Comparison of ENCODE assay signal across 14 cellular contexts in the genomic region with DNA sequence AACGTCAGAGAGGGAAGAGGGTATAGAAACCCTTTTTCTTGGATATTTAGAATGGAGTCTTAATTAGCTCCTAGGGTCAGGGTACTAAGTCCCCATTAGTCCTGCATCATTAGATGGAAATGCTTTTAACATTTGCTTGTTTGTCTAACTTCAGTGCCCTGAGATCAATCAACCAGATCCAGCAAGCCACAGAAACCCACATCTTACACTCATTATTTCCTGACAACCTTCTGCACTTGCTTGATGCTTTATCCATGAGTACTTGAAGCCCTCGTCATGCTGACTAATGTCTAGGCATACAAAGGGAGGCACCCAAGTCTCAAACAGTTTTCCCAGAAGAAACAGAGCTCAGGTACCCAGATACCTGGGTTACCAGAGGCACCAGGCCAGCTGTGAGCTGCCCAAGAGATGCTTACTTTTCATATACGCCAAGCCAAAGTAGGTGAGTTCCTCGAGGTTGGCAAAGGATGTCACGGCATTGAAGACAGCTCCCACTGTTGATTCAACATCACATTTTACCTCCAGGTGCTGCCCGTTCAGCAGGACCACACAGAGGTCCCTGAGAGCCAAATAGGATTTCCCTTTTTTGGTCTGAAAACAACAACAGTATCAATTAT. TPM values are rescaled to one million over a fixed set of nuclear protein-coding genes. Genes with fewer than 3 reads are reported as not detected.
DNase-seq lines count a peak whose midpoint lies in the region; ATAC-seq and TF ChIP-seq lines count a peak whose summit lies in the region.
"Had no signal": no experiment of that assay in that cellular context is flagged by ENCODE, and none has a peak within 500 bp of the region (broad histone marks: within the 10 kb centered on the region; RNA-seq: fewer than 3 reads in every experiment).

No MANE protein-coding gene starts in this region.

- DNase-seq in NCI-H748 (lab: John Stamatoyannopoulos, UW; ENCODE audit: unreplicated experiment) (peak; percentile 15), NCI-H748 treated with DMSO at 0.1 percent for 48 hours (lab: John Stamatoyannopoulos, UW) (no peak), ascending aorta (ENCODE audit: low spot score in 2 of 2) (no peak), hypothalamus (lab: John Stamatoyannopoulos, UW) (no peak)
- DNase-seq in stimulated activated naive B cell treated with anti-CD40 and anti-IgM and Interleukin-4, amounts not matched to agents 10 μg/mL and 1 μg/mL and 100 μg/mL, for 72 hours, result no peak
- DNase-seq: 8988T; activated effector memory CD4-positive, alpha-beta T cell treated with anti-CD3 and anti-CD28 coated beads, Interleukin-2, amount 50 U/mL, for 16 hours; immature natural killer cell; MM.1S had no signal

- no peaks in the 10 kb centered on the region for H3K27me3 ChIP-seq in ascending aorta

- H3K9me3 Mint-ChIP-seq in stimulated activated naive B cell treated with anti-CD40 and anti-IgM and Interleukin-4, amounts not matched to agents 10 μg/mL and 1 μg/mL and 100 μg/mL, for 72 hours, result no peaks in the 10 kb centered on the region
- H3K9me3 Mint-ChIP-seq: immature natural killer cell had no signal

- no peak for TF ChIP-seq CTCF in ascending aorta (IDR thresholded peaks at IDR 0.05)

- no peaks in the 10 kb centered on the region for H3K36me3 Mint-ChIP-seq in stimulated activated naive B cell treated with anti-CD40 and anti-IgM and Interleukin-4, amounts not matched to agents 10 μg/mL and 1 μg/mL and 100 μg/mL, for 72 hours
- H3K36me3 Mint-ChIP-seq: immature natural killer cell had no signal

- H3K27ac ChIP-seq in ascending aorta, result no peak overlapping the region

- no peaks in the 10 kb centered on the region for H3K36me3 ChIP-seq in ascending aorta

- ATAC-seq in GM21825 (IDR thresholded peaks at IDR 0.05; ENCODE audit: unreplicated experiment) (peak; percentile 70), HG03442 (IDR thresholded peaks at IDR 0.05; ENCODE audit: unreplicated experiment) (peak; percentile 77), HG03439 (IDR thresholded peaks at IDR 0.05; ENCODE audit: unreplicated experiment) (no peak)
- peak; percentile 41 to 69 for ATAC-seq in stimulated activated naive B cell treated with anti-CD40 and anti-IgM and Interleukin-4, amounts not matched to agents 10 μg/mL and 1 μg/mL and 100 μg/mL, for 72 hours (replicated peaks)

- intact Hi-C loops in ascending aorta (cut with DNase I), result no loop called here

- H3K9me3 ChIP-seq in ascending aorta, result no peaks in the 10 kb centered on the region

- H3K4me1 Mint-ChIP-seq in stimulated activated naive B cell treated with anti-CD40 and anti-IgM and Interleukin-4, amounts not matched to agents 10 μg/mL and 1 μg/mL and 100 μg/mL, for 72 hours, result peaks cover 7 to 9% of the 10 kb centered on the region in 2 donors
- H3K4me1 Mint-ChIP-seq: immature natural killer cell had no signal

- H3K4me3 ChIP-seq in ascending aorta, result no peak overlapping the region

- no peaks in the 10 kb centered on the region for H3K4me1 ChIP-seq in ascending aorta

- no peak overlapping the region for H3K4me3 Mint-ChIP-seq in stimulated activated naive B cell treated with anti-CD40 and anti-IgM and Interleukin-4, amounts not matched to agents 10 μg/mL and 1 μg/mL and 100 μg/mL, for 72 hours
- H3K4me3 Mint-ChIP-seq: immature natural killer cell had no signal

- H3K27me3 Mint-ChIP-seq in stimulated activated naive B cell treated with anti-CD40 and anti-IgM and Interleukin-4, amounts not matched to agents 10 μg/mL and 1 μg/mL and 100 μg/mL, for 72 hours, result peaks cover 26 to 31% of the 10 kb centered on the region in 2 donors

- no peak overlapping the region for H3K27ac Mint-ChIP-seq in stimulated activated naive B cell treated with anti-CD40 and anti-IgM and Interleukin-4, amounts not matched to agents 10 μg/mL and 1 μg/mL and 100 μg/mL, for 72 hours
- H3K27ac Mint-ChIP-seq: immature natural killer cell had no signal

RNA-seq across cellular contexts. Expression of gene FRMPD2, which starts 42.7 kb away (rescaled TPM):
- total RNA-seq in ascending aorta, result not detected
- total RNA-seq: fibroblast of lung, skeletal muscle tissue had no signal
